In the genomic region with DNA sequence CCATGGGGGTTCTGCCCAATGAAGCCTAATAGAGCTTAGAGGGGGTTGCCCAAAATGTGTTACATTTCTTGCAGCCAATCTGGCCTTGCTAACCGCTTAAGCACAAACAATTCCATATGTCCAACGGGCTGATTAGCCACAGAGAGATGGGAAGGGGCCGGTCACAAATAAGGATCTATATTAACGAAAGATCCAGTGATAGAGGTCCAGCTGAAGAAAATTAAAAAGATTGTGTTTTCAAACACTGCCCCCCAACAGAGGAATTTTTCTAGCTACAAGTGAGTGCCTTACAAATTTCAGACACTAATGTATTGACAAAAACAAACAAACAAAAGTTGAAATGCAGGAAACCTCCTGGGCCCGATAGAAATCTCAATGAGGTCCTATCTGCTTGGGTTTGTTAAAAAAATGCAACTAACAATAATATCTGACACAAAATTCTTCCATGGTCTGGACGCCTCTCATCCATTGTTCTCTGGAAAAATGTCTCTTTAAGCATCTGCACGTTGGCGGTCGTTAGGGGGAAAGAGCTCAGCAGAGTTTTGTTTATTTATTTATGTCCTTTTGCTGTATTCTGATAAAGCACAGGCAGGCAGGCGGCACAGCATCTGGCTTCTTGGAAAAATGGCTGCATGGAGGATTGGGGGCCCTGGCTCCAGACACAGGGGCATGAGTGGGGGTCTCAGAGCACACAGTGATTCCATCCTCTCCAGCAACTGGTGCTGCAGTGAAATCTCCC, we compare ENCODE assay signal across 24 cellular contexts.
DNase-seq lines count a peak whose midpoint lies in the region; ATAC-seq and TF ChIP-seq lines count a peak whose summit lies in the region.
"Had no signal": no experiment of that assay in that cellular context is flagged by ENCODE, and none has a peak within 500 bp of the region (broad histone marks: within the 10 kb centered on the region; RNA-seq: fewer than 3 reads in every experiment).

No MANE protein-coding gene starts in this region.

- no peaks in the 10 kb centered on the region for H3K36me3 ChIP-seq in BLaER1 treated with 17β-estradiol and CSF1 and Interleukin-3, amounts not matched to agents 10 nM and 100 nM
- no peaks in the 10 kb centered on the region for H3K36me3 ChIP-seq in neuron (ENCODE audit: insufficient read depth, low read length)
- H3K36me3 ChIP-seq: HAP-1, right lobe of liver, thoracic aorta had no signal

- H3K9ac ChIP-seq in BLaER1 treated with 17β-estradiol and CSF1 and Interleukin-3, amounts not matched to agents 10 nM and 100 nM: no peak overlapping the region

- no peak overlapping the region for H3K27ac ChIP-seq in BLaER1 treated with 17β-estradiol and CSF1 and Interleukin-3, amounts not matched to agents 10 nM and 100 nM
- H3K27ac ChIP-seq: dorsolateral prefrontal cortex, right lobe of liver, thoracic aorta had no signal

- no peak for TF ChIP-seq CTCF in fibroblast of villous mesenchyme (IDR thresholded peaks at IDR 0.05; ENCODE audit: insufficient read depth, low read depth, low read length)

- no peaks in the 10 kb centered on the region; a peak in 1 of 22 replicates for H4K20me1 ChIP-seq in BLaER1 treated with 17β-estradiol and CSF1 and Interleukin-3, amounts not matched to agents 10 nM and 100 nM

- H3K4me2 ChIP-seq in BLaER1 treated with 17β-estradiol and CSF1 and Interleukin-3, amounts not matched to agents 10 nM and 100 nM: peak overlapping the region in 10 of 11 experiments; percentile 81 to 93 (median 86); a peak in 12 of 22 replicates

- no peaks in the 10 kb centered on the region for H3K9me3 ChIP-seq in BLaER1 treated with 17β-estradiol and CSF1 and Interleukin-3, amounts not matched to agents 10 nM and 100 nM (replicated peaks in 1 of 11)
- H3K9me3 ChIP-seq in neuron (ENCODE audit: low read length): no peaks in the 10 kb centered on the region
- H3K9me3 ChIP-seq: HAP-1, mucosa of descending colon, right lobe of liver, thoracic aorta had no signal

- peak overlapping the region; percentile 8 for H2AFZ ChIP-seq in neuron (ENCODE audit: low read depth, low read length)

- H3K4me3 ChIP-seq in BLaER1 treated with 17β-estradiol and CSF1 and Interleukin-3, amounts not matched to agents 10 nM and 100 nM: no peak overlapping the region
- H3K4me3 ChIP-seq in fibroblast of villous mesenchyme (ENCODE audit: low read depth, low read length) (no peak overlapping the region), neuron (ENCODE audit: low read length) (no peak overlapping the region)
- H3K4me3 ChIP-seq: dorsolateral prefrontal cortex, HAP-1, mucosa of descending colon, right lobe of liver, thoracic aorta had no signal

- H3K27me3 ChIP-seq in BLaER1 treated with 17β-estradiol and CSF1 and Interleukin-3, amounts not matched to agents 10 nM and 100 nM: no peaks in the 10 kb centered on the region
- no peaks in the 10 kb centered on the region for H3K27me3 ChIP-seq in neuron (ENCODE audit: insufficient read depth, low read length)
- H3K27me3 ChIP-seq: dorsolateral prefrontal cortex, right lobe of liver had no signal

- no peak for ATAC-seq in SK-N-SH treated with all-trans-retinoic acid at 6 μM for 48 hours
- ATAC-seq in GM21528 (IDR thresholded peaks at IDR 0.05; ENCODE audit: low FRiP score, unreplicated experiment): no peak
- ATAC-seq in GM18519 (IDR thresholded peaks at IDR 0.05; ENCODE audit: low FRiP score, unreplicated experiment): no peak
- ATAC-seq: mucosa of descending colon; right lobe of liver; stimulated activated naive CD8-positive, alpha-beta T cell treated with anti-CD3 and anti-CD28 coated beads, Interleukin-15, Interleukin-2, amounts not matched to agents 100 U/mL and 50 U/mL, for 24 hours had no signal

- peaks cover 33 to 52% (median 44%) of the 10 kb centered on the region in 10 experiments for H3K4me1 ChIP-seq in BLaER1 treated with 17β-estradiol and CSF1 and Interleukin-3, amounts not matched to agents 10 nM and 100 nM
- peaks cover 32% of the 10 kb centered on the region for H3K4me1 ChIP-seq in neuron (ENCODE audit: insufficient read depth, low read length)
- H3K4me1 ChIP-seq: HAP-1 had no signal

- DNase-seq in fibroblast of villous mesenchyme (ENCODE audit: low read depth) (peak; percentile 12), T1000 (lab: John Stamatoyannopoulos, UW) (no peak)
- no peak for DNase-seq in stimulated activated CD4-positive, alpha-beta T cell treated with anti-CD3 and anti-CD28 coated beads, Interleukin-2, amount 100 ng/mL, for 24 hours
- DNase-seq: activated CD4-positive, alpha-beta T cell treated with anti-CD3 and anti-CD28 coated beads for 4 hours; activated gamma-delta T cell; activated naive CD8-positive, alpha-beta T cell treated with anti-CD3 and anti-CD28 coated beads, Interleukin-2, amount 10 ng/mL, durations not matched to agents 7 days and 5 days; glutamatergic neuron; mucosa of descending colon; NCI-H1092; NCI-H187; NCI-H774; nephron progenitor cell; right lobe of liver; RPMI8226; stimulated activated CD4-positive, alpha-beta T cell treated with anti-CD3 and anti-CD28 coated beads, Interleukin-15, amount 100 ng/mL, for 24 hours; stimulated activated naive CD8-positive, alpha-beta T cell treated with anti-CD3 and anti-CD28 coated beads, Interleukin-15, Interleukin-2, amounts not matched to agents 100 U/mL and 50 U/mL, for 24 hours had no signal

TF ChIP-seq in SK-N-SH treated with all-trans-retinoic acid at 6 μM for 48 hours, 23 proteins besides CTCF, POLR2A, EP300 and RAD21:
- TF ChIP-seq TSHZ2 (CRISPR knock-in tag; IDR thresholded peaks at IDR 0.05): peak; percentile 13; the same call in 1 of the 2 replicates
- TF ChIP-seq TCF4 (CRISPR knock-in tag; IDR thresholded peaks at IDR 0.05; ENCODE audit: borderline replicate concordance): peak; percentile 54; the same call in 1 of the 2 replicates
- no peak for TF ChIP-seq ZC3H10 (CRISPR knock-in tag; IDR thresholded peaks at IDR 0.05)
